1 cellular context compared by ENCODE assay signal in the genomic region with DNA sequence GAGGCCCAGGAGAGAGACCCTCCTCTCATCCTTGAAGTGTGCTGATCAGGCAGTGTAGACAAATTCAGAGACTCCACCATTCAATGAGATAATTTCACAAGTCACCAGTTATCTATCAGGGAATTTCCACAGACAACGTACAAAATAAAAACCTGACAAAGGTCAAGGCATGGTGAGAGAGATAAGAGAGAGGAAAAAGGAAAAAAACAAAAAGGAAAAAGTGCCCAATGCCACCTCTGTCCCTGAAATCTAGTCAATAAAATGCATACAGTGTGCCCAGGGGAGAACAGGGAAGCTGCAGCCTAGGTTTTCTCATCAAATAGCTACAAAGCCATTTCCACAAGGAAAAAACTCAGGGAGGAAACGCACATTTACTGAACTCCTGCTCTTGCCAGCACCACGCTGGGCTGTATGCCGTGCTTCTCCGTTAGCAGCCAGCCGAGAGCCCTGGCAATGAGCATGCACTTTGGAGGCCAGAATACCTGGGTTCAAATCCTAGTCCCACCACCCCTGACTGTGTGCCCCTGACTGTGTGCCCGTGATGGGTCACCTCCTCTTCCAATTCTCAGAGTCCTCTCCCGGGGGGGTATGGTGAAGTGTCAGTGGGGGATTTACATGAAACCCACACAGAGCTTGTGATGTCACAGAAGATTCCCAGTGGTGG.
A peak's percentile ranks its signal among the peaks of the same experiment; 100 is the strongest.
TF ChIP-seq lines count a peak whose summit lies in the region.

No MANE protein-coding gene starts in this region.

TF ChIP-seq in K562, 482 proteins besides CTCF, POLR2A, EP300 and RAD21 (continued from another document and continues in another):
- TF ChIP-seq, protein P1, sequence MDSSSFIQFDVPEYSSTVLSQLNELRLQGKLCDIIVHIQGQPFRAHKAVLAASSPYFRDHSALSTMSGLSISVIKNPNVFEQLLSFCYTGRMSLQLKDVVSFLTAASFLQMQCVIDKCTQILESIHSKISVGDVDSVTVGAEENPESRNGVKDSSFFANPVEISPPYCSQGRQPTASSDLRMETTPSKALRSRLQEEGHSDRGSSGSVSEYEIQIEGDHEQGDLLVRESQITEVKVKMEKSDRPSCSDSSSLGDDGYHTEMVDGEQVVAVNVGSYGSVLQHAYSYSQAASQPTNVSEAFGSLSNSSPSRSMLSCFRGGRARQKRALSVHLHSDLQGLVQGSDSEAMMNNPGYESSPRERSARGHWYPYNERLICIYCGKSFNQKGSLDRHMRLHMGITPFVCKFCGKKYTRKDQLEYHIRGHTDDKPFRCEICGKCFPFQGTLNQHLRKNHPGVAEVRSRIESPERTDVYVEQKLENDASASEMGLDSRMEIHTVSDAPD (CRISPR knock-in tag; IDR thresholded peaks at IDR 0.05): no peak
- TF ChIP-seq PYGO2 (tag; IDR thresholded peaks at IDR 0.05) (no peak), KLF10 (CRISPR knock-in tag; IDR thresholded peaks at IDR 0.05) (no peak), RCOR1 (IDR thresholded peaks at IDR 0.05; ENCODE audit: borderline replicate concordance in 1 of 2, low read depth in 2 of 2, low read length in 2 of 2) (0 out of 4 replicates have a peak, but pooled peaks of 1 of the 2 experiments have one; percentile 34), ZC3H8 (IDR thresholded peaks at IDR 0.05) (no peak), HNRNPUL1 (IDR thresholded peaks at IDR 0.05; ENCODE audit: low read length) (no peak), ZNF3 (CRISPR knock-in tag; IDR thresholded peaks at IDR 0.05) (no peak), KAT7 (CRISPR knock-in tag; IDR thresholded peaks at IDR 0.05; ENCODE audit: borderline replicate concordance) (no peak), ZNF121 (CRISPR knock-in tag; conservative IDR thresholded peaks at IDR 0.05) (no peak), CREM (IDR thresholded peaks at IDR 0.05; ENCODE audit: low read depth) (no peak), ZKSCAN8 (CRISPR knock-in tag; IDR thresholded peaks at IDR 0.05) (no peak), EGR1 (conservative IDR thresholded peaks at IDR 0.05) (no peak), ZNF134 (CRISPR knock-in tag; conservative IDR thresholded peaks at IDR 0.05) (no peak), TBL1XR1 (IDR thresholded peaks at IDR 0.05; ENCODE audit: low read length in 2 of 2) (0 out of 4 replicates have a peak, but pooled peaks of 1 of the 2 experiments have one; percentile 10), SMAD4 (CRISPR knock-in tag; conservative IDR thresholded peaks at IDR 0.05) (0 out of 2 replicates have a peak, but pooled peaks have one; percentile 21), FOXK2 (conservative IDR thresholded peaks at IDR 0.05 in 1 of 2, IDR thresholded peaks at IDR 0.05 in 1 of 2; ENCODE audit: low read depth in 2 of 2) (no peak), TCF7L2 (IDR thresholded peaks at IDR 0.05; ENCODE audit: low read depth, low read length) (no peak), GABPB2 (CRISPR knock-in tag; conservative IDR thresholded peaks at IDR 0.05) (no peak), SMARCA5 (IDR thresholded peaks at IDR 0.05) (no peak), LEF1 (IDR thresholded peaks at IDR 0.05) (no peak), ZNF780A (CRISPR knock-in tag; IDR thresholded peaks at IDR 0.05) (no peak), TAF15 (IDR thresholded peaks at IDR 0.05; ENCODE audit: low read depth, low read length) (no peak), HMGN3 (IDR thresholded peaks at IDR 0.05; ENCODE audit: borderline replicate concordance, extremely low read depth, insufficient read length, low read depth, low read length) (no peak), ZNF507 (tag; conservative IDR thresholded peaks at IDR 0.05) (no peak), FOS (IDR thresholded peaks at IDR 0.05; ENCODE audit: extremely low read depth, insufficient read length) (no peak), RB1 (IDR thresholded peaks at IDR 0.05; ENCODE audit: low read depth) (no peak), CBFA2T3 (IDR thresholded peaks at IDR 0.05) (peak; percentile 91), ZFX (CRISPR knock-in tag; IDR thresholded peaks at IDR 0.05) (no peak), SP1 (CRISPR knock-in tag; IDR thresholded peaks at IDR 0.05) (peak; percentile 26; the same call in 1 of the 2 replicates), ASH1L (IDR thresholded peaks at IDR 0.05; ENCODE audit: borderline replicate concordance, low read depth, partially characterized antibody) (no peak)
- TF ChIP-seq, protein P2, sequence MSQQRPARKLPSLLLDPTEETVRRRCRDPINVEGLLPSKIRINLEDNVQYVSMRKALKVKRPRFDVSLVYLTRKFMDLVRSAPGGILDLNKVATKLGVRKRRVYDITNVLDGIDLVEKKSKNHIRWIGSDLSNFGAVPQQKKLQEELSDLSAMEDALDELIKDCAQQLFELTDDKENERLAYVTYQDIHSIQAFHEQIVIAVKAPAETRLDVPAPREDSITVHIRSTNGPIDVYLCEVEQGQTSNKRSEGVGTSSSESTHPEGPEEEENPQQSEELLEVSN (IDR thresholded peaks at IDR 0.05; ENCODE audit: borderline replicate concordance in 1 of 2, extremely low read depth in 1 of 2, insufficient read depth in 1 of 2, insufficient read length in 1 of 2, low read depth in 1 of 2, low read length in 1 of 2, poor library complexity in 1 of 2, severe bottlenecking in 1 of 2): no peak
- TF ChIP-seq, protein P3, sequence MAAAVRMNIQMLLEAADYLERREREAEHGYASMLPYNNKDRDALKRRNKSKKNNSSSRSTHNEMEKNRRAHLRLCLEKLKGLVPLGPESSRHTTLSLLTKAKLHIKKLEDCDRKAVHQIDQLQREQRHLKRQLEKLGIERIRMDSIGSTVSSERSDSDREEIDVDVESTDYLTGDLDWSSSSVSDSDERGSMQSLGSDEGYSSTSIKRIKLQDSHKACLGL (CRISPR knock-in tag; IDR thresholded peaks at IDR 0.05; ENCODE audit: borderline replicate concordance, poor library complexity, severe bottlenecking): no peak
- TF ChIP-seq, protein P4, sequence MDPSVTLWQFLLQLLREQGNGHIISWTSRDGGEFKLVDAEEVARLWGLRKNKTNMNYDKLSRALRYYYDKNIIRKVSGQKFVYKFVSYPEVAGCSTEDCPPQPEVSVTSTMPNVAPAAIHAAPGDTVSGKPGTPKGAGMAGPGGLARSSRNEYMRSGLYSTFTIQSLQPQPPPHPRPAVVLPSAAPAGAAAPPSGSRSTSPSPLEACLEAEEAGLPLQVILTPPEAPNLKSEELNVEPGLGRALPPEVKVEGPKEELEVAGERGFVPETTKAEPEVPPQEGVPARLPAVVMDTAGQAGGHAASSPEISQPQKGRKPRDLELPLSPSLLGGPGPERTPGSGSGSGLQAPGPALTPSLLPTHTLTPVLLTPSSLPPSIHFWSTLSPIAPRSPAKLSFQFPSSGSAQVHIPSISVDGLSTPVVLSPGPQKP (CRISPR knock-in tag; IDR thresholded peaks at IDR 0.05): no peak
- TF ChIP-seq, protein P5, sequence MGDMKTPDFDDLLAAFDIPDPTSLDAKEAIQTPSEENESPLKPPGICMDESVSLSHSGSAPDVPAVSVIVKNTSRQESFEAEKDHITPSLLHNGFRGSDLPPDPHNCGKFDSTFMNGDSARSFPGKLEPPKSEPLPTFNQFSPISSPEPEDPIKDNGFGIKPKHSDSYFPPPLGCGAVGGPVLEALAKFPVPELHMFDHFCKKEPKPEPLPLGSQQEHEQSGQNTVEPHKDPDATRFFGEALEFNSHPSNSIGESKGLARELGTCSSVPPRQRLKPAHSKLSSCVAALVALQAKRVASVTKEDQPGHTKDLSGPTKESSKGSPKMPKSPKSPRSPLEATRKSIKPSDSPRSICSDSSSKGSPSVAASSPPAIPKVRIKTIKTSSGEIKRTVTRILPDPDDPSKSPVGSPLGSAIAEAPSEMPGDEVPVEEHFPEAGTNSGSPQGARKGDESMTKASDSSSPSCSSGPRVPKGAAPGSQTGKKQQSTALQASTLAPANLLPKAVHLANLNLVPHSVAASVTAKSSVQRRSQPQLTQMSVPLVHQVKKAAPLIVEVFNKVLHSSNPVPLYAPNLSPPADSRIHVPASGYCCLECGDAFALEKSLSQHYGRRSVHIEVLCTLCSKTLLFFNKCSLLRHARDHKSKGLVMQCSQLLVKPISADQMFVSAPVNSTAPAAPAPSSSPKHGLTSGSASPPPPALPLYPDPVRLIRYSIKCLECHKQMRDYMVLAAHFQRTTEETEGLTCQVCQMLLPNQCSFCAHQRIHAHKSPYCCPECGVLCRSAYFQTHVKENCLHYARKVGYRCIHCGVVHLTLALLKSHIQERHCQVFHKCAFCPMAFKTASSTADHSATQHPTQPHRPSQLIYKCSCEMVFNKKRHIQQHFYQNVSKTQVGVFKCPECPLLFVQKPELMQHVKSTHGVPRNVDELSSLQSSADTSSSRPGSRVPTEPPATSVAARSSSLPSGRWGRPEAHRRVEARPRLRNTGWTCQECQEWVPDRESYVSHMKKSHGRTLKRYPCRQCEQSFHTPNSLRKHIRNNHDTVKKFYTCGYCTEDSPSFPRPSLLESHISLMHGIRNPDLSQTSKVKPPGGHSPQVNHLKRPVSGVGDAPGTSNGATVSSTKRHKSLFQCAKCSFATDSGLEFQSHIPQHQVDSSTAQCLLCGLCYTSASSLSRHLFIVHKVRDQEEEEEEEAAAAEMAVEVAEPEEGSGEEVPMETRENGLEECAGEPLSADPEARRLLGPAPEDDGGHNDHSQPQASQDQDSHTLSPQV (IDR thresholded peaks at IDR 0.05): peak; percentile 40
- TF ChIP-seq, protein P6, sequence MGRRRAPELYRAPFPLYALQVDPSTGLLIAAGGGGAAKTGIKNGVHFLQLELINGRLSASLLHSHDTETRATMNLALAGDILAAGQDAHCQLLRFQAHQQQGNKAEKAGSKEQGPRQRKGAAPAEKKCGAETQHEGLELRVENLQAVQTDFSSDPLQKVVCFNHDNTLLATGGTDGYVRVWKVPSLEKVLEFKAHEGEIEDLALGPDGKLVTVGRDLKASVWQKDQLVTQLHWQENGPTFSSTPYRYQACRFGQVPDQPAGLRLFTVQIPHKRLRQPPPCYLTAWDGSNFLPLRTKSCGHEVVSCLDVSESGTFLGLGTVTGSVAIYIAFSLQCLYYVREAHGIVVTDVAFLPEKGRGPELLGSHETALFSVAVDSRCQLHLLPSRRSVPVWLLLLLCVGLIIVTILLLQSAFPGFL (CRISPR knock-in tag; IDR thresholded peaks at IDR 0.05): no peak
- TF ChIP-seq, protein P7, sequence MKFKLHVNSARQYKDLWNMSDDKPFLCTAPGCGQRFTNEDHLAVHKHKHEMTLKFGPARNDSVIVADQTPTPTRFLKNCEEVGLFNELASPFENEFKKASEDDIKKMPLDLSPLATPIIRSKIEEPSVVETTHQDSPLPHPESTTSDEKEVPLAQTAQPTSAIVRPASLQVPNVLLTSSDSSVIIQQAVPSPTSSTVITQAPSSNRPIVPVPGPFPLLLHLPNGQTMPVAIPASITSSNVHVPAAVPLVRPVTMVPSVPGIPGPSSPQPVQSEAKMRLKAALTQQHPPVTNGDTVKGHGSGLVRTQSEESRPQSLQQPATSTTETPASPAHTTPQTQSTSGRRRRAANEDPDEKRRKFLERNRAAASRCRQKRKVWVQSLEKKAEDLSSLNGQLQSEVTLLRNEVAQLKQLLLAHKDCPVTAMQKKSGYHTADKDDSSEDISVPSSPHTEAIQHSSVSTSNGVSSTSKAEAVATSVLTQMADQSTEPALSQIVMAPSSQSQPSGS (CRISPR knock-in tag; IDR thresholded peaks at IDR 0.05): no peak
- TF ChIP-seq, protein P8, sequence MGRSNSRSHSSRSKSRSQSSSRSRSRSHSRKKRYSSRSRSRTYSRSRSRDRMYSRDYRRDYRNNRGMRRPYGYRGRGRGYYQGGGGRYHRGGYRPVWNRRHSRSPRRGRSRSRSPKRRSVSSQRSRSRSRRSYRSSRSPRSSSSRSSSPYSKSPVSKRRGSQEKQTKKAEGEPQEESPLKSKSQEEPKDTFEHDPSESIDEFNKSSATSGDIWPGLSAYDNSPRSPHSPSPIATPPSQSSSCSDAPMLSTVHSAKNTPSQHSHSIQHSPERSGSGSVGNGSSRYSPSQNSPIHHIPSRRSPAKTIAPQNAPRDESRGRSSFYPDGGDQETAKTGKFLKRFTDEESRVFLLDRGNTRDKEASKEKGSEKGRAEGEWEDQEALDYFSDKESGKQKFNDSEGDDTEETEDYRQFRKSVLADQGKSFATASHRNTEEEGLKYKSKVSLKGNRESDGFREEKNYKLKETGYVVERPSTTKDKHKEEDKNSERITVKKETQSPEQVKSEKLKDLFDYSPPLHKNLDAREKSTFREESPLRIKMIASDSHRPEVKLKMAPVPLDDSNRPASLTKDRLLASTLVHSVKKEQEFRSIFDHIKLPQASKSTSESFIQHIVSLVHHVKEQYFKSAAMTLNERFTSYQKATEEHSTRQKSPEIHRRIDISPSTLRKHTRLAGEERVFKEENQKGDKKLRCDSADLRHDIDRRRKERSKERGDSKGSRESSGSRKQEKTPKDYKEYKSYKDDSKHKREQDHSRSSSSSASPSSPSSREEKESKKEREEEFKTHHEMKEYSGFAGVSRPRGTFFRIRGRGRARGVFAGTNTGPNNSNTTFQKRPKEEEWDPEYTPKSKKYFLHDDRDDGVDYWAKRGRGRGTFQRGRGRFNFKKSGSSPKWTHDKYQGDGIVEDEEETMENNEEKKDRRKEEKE (IDR thresholded peaks at IDR 0.05; ENCODE audit: borderline replicate concordance in 1 of 2, control insufficient read depth in 1 of 2, low read depth in 2 of 2, low read length in 1 of 2): no peak
- TF ChIP-seq, protein P9, sequence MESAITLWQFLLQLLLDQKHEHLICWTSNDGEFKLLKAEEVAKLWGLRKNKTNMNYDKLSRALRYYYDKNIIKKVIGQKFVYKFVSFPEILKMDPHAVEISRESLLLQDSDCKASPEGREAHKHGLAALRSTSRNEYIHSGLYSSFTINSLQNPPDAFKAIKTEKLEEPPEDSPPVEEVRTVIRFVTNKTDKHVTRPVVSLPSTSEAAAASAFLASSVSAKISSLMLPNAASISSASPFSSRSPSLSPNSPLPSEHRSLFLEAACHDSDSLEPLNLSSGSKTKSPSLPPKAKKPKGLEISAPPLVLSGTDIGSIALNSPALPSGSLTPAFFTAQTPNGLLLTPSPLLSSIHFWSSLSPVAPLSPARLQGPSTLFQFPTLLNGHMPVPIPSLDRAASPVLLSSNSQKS (CRISPR knock-in tag; IDR thresholded peaks at IDR 0.05): no peak
- TF ChIP-seq, protein P10, sequence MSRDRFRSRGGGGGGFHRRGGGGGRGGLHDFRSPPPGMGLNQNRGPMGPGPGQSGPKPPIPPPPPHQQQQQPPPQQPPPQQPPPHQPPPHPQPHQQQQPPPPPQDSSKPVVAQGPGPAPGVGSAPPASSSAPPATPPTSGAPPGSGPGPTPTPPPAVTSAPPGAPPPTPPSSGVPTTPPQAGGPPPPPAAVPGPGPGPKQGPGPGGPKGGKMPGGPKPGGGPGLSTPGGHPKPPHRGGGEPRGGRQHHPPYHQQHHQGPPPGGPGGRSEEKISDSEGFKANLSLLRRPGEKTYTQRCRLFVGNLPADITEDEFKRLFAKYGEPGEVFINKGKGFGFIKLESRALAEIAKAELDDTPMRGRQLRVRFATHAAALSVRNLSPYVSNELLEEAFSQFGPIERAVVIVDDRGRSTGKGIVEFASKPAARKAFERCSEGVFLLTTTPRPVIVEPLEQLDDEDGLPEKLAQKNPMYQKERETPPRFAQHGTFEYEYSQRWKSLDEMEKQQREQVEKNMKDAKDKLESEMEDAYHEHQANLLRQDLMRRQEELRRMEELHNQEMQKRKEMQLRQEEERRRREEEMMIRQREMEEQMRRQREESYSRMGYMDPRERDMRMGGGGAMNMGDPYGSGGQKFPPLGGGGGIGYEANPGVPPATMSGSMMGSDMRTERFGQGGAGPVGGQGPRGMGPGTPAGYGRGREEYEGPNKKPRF (IDR thresholded peaks at IDR 0.05; ENCODE audit: low read depth, low read length): no peak
- TF ChIP-seq, protein P11, sequence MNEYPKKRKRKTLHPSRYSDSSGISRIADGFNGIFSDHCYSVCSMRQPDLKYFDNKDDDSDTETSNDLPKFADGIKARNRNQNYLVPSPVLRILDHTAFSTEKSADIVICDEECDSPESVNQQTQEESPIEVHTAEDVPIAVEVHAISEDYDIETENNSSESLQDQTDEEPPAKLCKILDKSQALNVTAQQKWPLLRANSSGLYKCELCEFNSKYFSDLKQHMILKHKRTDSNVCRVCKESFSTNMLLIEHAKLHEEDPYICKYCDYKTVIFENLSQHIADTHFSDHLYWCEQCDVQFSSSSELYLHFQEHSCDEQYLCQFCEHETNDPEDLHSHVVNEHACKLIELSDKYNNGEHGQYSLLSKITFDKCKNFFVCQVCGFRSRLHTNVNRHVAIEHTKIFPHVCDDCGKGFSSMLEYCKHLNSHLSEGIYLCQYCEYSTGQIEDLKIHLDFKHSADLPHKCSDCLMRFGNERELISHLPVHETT (CRISPR knock-in tag; conservative IDR thresholded peaks at IDR 0.05 in 1 of 2, IDR thresholded peaks at IDR 0.05 in 1 of 2): peak in 1 of 2 experiments; percentile 23; a peak in 1 of 4 replicates
